In the genomic region with DNA sequence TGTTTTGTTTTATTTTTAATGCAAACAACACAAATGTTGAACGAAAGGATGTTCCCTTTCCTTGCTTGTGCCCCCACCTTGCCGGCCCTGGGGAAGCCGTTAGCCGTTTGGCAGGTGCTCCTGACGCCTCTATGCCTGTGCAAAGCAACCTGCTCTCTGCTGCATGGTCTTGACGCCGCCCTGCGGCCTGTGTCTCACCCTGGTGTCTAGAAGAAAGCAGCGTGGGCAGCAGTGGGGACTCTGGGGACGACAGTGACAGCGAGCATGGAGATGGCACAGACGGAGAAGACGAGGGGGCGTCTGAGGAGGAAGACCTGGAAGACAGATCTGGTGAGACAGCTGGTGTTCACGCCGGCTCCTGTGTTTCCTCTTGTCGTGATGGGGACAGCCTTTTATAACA, we compare ENCODE assay signal across 13 cellular contexts. TPM values are rescaled to one million over a fixed set of nuclear protein-coding genes. Genes with fewer than 3 reads are reported as not detected.
"Had no signal": no experiment of that assay in that cellular context is flagged by ENCODE, and none has a peak within 500 bp of the region (broad histone marks: within the 10 kb centered on the region; RNA-seq: fewer than 3 reads in every experiment).

No MANE protein-coding gene starts in this region.

- H3K27ac Mint-ChIP-seq: T-helper 2 cell treated with Interferon-gamma antibody and Interleukin-4, amounts not matched to agents 5 μg/mL and 100 μg/mL, for 36 hours had no signal

- H3K9me3 Mint-ChIP-seq: activated naive CD8-positive, alpha-beta T cell treated with anti-CD3 and anti-CD28 coated beads, Interleukin-2, amount 10 ng/mL, durations not matched to agents 7 days and 5 days; activated T-cell treated with anti-CD3 and anti-CD28 coated beads, Interleukin-2, amount 50 U/mL, for 72 hours; nephron progenitor cell; T-helper 2 cell treated with Interferon-gamma antibody and Interleukin-4, amounts not matched to agents 5 μg/mL and 100 μg/mL, for 36 hours had no signal

- H3K27me3 Mint-ChIP-seq: activated naive CD8-positive, alpha-beta T cell treated with anti-CD3 and anti-CD28 coated beads, Interleukin-2, amount 10 ng/mL, durations not matched to agents 7 days and 5 days had no signal

- H3K4me3 Mint-ChIP-seq: activated naive CD8-positive, alpha-beta T cell treated with anti-CD3 and anti-CD28 coated beads, Interleukin-2, amount 10 ng/mL, durations not matched to agents 7 days and 5 days; activated T-cell treated with anti-CD3 and anti-CD28 coated beads, Interleukin-2, amount 50 U/mL, for 72 hours had no signal

- H3K27ac ChIP-seq: breast epithelium, skin epidermis, tibial nerve had no signal

- H3K9me3 ChIP-seq: breast epithelium, tibial nerve had no signal

- H3K27me3 ChIP-seq: breast epithelium, tibial nerve had no signal

- H3K36me3 ChIP-seq: breast epithelium had no signal

- ATAC-seq: activated T-cell treated with anti-CD3 and anti-CD28 coated beads, Interleukin-2, amount 50 U/mL, for 72 hours had no signal

- H3K4me3 ChIP-seq: breast epithelium, skin epidermis, tibial nerve had no signal

- DNase-seq: activated CD4-positive, alpha-beta T cell treated with anti-CD3 and anti-CD28 coated beads, Interleukin-2, amount 50 U/mL, for 4 hours; activated CD4-positive, CD25-positive, alpha-beta regulatory T cell treated with anti-CD3 and anti-CD28 coated beads, Interleukin-2, amount 50 U/mL, for 72 hours; activated naive CD8-positive, alpha-beta T cell treated with anti-CD3 and anti-CD28 coated beads, Interleukin-2, amount 10 ng/mL, durations not matched to agents 7 days and 5 days; activated T-cell treated with anti-CD3 and anti-CD28 coated beads, Interleukin-2, amount 50 U/mL, for 72 hours; aorta; kidney glomerular epithelial cell; nephron progenitor cell had no signal

RNA-seq across cellular contexts. Expression of gene CDHR5, which starts 43.0 kb away (rescaled TPM):
- total RNA-seq: activated naive CD8-positive, alpha-beta T cell treated with anti-CD3 and anti-CD28 coated beads, Interleukin-2, amount 10 ng/mL, durations not matched to agents 7 days and 5 days; aorta; lung microvascular endothelial cell; osteocyte; tibial nerve had no signal
